ENCODE assay signal across 13 cellular contexts in the genomic region with DNA sequence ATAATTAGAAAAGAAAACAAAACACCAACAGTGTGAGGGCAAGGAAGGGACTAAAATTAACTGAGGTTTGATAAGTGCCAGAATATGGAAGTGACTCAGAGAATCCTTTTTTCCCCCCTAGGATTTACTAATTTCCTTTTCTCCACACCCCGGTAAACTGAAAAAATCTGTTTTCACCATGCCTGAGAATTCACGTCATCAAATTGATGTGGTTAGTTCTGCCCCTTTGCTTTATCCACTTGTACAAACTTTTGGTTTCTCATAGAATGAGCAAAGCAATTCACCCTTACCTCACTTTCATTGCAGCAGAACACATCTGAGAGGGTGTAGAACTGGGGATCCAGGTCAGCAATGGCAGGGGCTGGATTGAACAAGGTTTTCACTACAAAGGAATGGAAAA. TPM values are rescaled to one million over a fixed set of nuclear protein-coding genes. Genes with fewer than 3 reads are reported as not detected.
DNase-seq lines count a peak whose midpoint lies in the region; ATAC-seq and TF ChIP-seq lines count a peak whose summit lies in the region.
"Had no signal": no experiment of that assay in that cellular context is flagged by ENCODE, and none has a peak within 500 bp of the region (broad histone marks: within the 10 kb centered on the region; RNA-seq: fewer than 3 reads in every experiment).

No MANE protein-coding gene starts in this region.

- H3K4me3 Mint-ChIP-seq in chondrocyte (ENCODE audit: unreplicated experiment), result no peak overlapping the region

- peaks cover 7% of the 10 kb centered on the region for H3K9me3 Mint-ChIP-seq in chondrocyte (ENCODE audit: low read depth)

- H3K36me3 Mint-ChIP-seq in chondrocyte (ENCODE audit: low read depth), result no peaks in the 10 kb centered on the region

- H3K27ac Mint-ChIP-seq in chondrocyte (ENCODE audit: unreplicated experiment), result peak overlapping the region; percentile 46

- DNase-seq in EL (peak; percentile 84), NOMO-1 (lab: John Stamatoyannopoulos, UW; ENCODE audit: unreplicated experiment in 2 of 2) (peak; percentile 54 to 80), chondrocyte (ENCODE audit: low spot score) (no peak), pulmonary artery endothelial cell (ENCODE audit: low read depth, low spot score) (peak; percentile 24), left colon (no peak), inferior parietal cortex (ENCODE audit: extremely low spot score) (no peak), GDM1 (lab: John Stamatoyannopoulos, UW) (no peak)
- no peak for DNase-seq in activated T-cell treated with anti-CD3 and anti-CD28 coated beads, Interleukin-2, amount 50 U/mL, for 1 hour
- DNase-seq: activated CD4-positive, alpha-beta T cell treated with anti-CD3 and anti-CD28 coated beads, Interleukin-2, amount 50 U/mL, for 1 hour; activated effector memory CD4-positive, alpha-beta T cell treated with anti-CD3 and anti-CD28 coated beads, Interleukin-2, amount 50 U/mL, for 16 hours; gastrocnemius medialis; stimulated activated CD4-positive, alpha-beta T cell treated with anti-CD3 and anti-CD28 coated beads, Interleukin-15, amount 100 ng/mL, for 24 hours had no signal

- peaks cover 22% of the 10 kb centered on the region for H3K4me1 Mint-ChIP-seq in chondrocyte (ENCODE audit: low read depth)

- no peaks in the 10 kb centered on the region for H3K27me3 Mint-ChIP-seq in chondrocyte (ENCODE audit: low read depth)

- TF ChIP-seq CTCF in chondrocyte (IDR thresholded peaks at IDR 0.05), result no peak

- ATAC-seq in left colon, result no peak
- ATAC-seq: gastrocnemius medialis, left lobe of liver had no signal

- intact Hi-C loops in left colon (cut with DNase I, micrococcal nuclease), result no loop called here

RNA-seq across cellular contexts. Expression of a gene that starts 57.8 kb away (rescaled TPM):
- total RNA-seq in chondrocyte (0.45 to 1.3 TPM (median 0.49 TPM) in 3 replicates), pulmonary artery endothelial cell (0.67 and 0.79 TPM in 2 replicates), left colon (10 to 100 TPM in 1 of 2 donors, 1 to 10 TPM in 1; 8.2 to 11.1 TPM)

RNA-seq across cellular contexts. Expression of a gene that starts 58.1 kb away (rescaled TPM):
- 33.0 to 34.0 TPM (median 33.9 TPM) in 3 replicates for total RNA-seq in chondrocyte
- 12.6 and 12.9 TPM in 2 replicates for total RNA-seq in pulmonary artery endothelial cell
- 10 to 100 TPM; 35.3 to 39.3 TPM for total RNA-seq in left colon

Comparison
In these comparisons a context has a peak if more than half of its experiments do, and no peak if none do; other contexts are left out.
1. DNase-seq: peak in EL (single experiment), NOMO-1 (2 of 2) and pulmonary artery endothelial cell (single experiment); none in chondrocyte (single experiment), activated T-cell treated with anti-CD3 and anti-CD28 coated beads, Interleukin-2, amount 50 U/mL, for 1 hour (single experiment), left colon (0 of 2), inferior parietal cortex (single experiment) and GDM1 (single experiment).